ENCODE assay signal across 31 cellular contexts in the genomic region with DNA sequence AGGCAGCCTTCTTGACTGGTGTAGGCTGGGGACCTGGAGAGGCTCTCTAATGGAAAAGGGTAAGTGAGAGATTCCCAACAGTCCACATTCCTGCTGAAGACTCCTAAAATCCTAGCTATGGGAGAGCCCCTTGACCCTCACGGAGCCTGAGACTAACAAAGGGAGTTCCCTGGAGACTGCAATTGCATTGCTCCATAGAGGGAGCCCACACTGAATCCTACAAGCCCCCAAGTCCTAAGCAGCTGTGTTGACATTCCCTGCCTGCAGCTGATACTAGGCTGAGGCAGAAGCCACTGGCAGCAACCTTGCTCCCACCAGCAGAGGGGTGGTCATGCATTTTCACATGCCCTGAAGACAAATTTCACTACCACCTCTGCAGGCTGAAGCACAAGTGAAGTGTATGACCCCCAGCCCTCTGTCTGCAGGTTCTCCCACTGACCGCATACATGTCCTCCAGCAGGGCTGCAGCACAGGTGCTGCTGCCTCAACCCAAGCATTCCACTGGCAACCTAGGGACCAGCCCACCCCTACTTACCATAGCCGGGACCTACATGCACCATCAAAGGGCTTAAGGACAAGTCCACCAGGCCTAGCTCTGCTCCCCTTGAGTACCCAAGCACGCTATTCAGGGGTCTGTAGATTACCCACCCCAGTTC.
"Had no signal": no experiment of that assay in that cellular context is flagged by ENCODE, and none has a peak within 500 bp of the region (broad histone marks: within the 10 kb centered on the region; RNA-seq: fewer than 3 reads in every experiment).

No MANE protein-coding gene starts in this region.

- H3K4me1 ChIP-seq: adrenal gland, Peyer's patch had no signal

- H3K27me3 ChIP-seq: adrenal gland, brain microvascular endothelial cell, MG63, Peyer's patch, SJSA1 had no signal

- H3K36me3 ChIP-seq: adrenal gland, brain microvascular endothelial cell, MG63, Peyer's patch, WERI-Rb-1 had no signal

- H3K4me3 ChIP-seq: adrenal gland, MG63, Peyer's patch, SJSA1 had no signal

- DNase-seq: activated CD4-positive, alpha-beta T cell treated with anti-CD3 and anti-CD28 coated beads, Interleukin-2, amount 10 ng/mL, durations not matched to agents 24 days and 14 days; activated CD4-positive, alpha-beta T cell treated with anti-CD3 and anti-CD28 coated beads, Interleukin-2, amount 50 U/mL, for 4 hours; activated CD8-positive, alpha-beta T cell treated with anti-CD3 and anti-CD28 coated beads, Interleukin-2, amount 10 ng/mL, durations not matched to agents 7 days and 5 days; activated gamma-delta T cell treated with Interleukin-2 at 50 U/mL for 16 hours; activated naive CD4-positive, alpha-beta T cell treated with anti-CD3 and anti-CD28 coated beads for 36 hours; activated T-cell treated with anti-CD3 and anti-CD28 coated beads, Interleukin-2, amount 50 U/mL, for 24 hours; adrenal gland; brain microvascular endothelial cell; central memory CD4-positive, alpha-beta T cell; Kasumi-1; MG63; NCI-H1048; NCI-H1105 treated with DMSO at 0.1 percent for 48 hours; NCI-H1436; NCI-H1694; NCI-H1930; NCI-H345; NCI-H524 treated with DMSO at 0.1 percent for 48 hours; NK-92 treated with Interleukin-12 subunit alpha and Interleukin-12 subunit beta, amount 100 ng/mL, for 24 hours; PC-3; Peyer's patch; RPMI8226; SHP77 treated with DMSO at 0.1 percent for 48 hours; SK-N-SH; T-helper 1 cell; T-helper 2 cell; T-helper 9 cell; WERI-Rb-1 had no signal

- H3K4me3 Mint-ChIP-seq: activated CD4-positive, alpha-beta T cell treated with anti-CD3 and anti-CD28 coated beads, Interleukin-2, amount 10 ng/mL, durations not matched to agents 24 days and 14 days; activated CD8-positive, alpha-beta T cell treated with anti-CD3 and anti-CD28 coated beads, Interleukin-2, amount 10 ng/mL, durations not matched to agents 7 days and 5 days; activated naive CD4-positive, alpha-beta T cell treated with anti-CD3 and anti-CD28 coated beads for 36 hours; activated T-cell treated with anti-CD3 and anti-CD28 coated beads, Interleukin-2, amount 50 U/mL, for 24 hours; activated T-helper 1 cell treated with anti-CD3 and anti-CD28 coated beads, Interleukin-12 subunit alpha, Interleukin-12 subunit beta, Interleukin-2, Interleukin-4 antibody, amounts not matched to agents 30 ng/mL and 10 ng/mL and 1 ng/mL, durations not matched to agents 14 hours and 24 hours and 36 hours had no signal

- H3K4me1 Mint-ChIP-seq: activated CD4-positive, alpha-beta T cell treated with anti-CD3 and anti-CD28 coated beads, Interleukin-2, amount 10 ng/mL, durations not matched to agents 24 days and 14 days had no signal

- H3K4me2 ChIP-seq: SK-N-SH had no signal

- H3K27me3 Mint-ChIP-seq: activated CD4-positive, alpha-beta T cell treated with anti-CD3 and anti-CD28 coated beads, Interleukin-2, amount 10 ng/mL, durations not matched to agents 24 days and 14 days; activated T-cell treated with anti-CD3 and anti-CD28 coated beads, Interleukin-2, amount 50 U/mL, for 24 hours had no signal

- H3K9me3 ChIP-seq: adrenal gland, MG63, Peyer's patch, SJSA1, SK-N-SH had no signal

- H3K27ac Mint-ChIP-seq: activated CD4-positive, alpha-beta T cell treated with anti-CD3 and anti-CD28 coated beads, Interleukin-2, amount 10 ng/mL, durations not matched to agents 24 days and 14 days; activated CD8-positive, alpha-beta T cell treated with anti-CD3 and anti-CD28 coated beads, Interleukin-2, amount 10 ng/mL, durations not matched to agents 7 days and 5 days; activated naive CD4-positive, alpha-beta T cell treated with anti-CD3 and anti-CD28 coated beads for 36 hours; activated naive CD4-positive, alpha-beta T cell treated with anti-CD3 and anti-CD28 coated beads, Interleukin-2, amount 50 U/mL, for 72 hours; activated T-cell treated with anti-CD3 and anti-CD28 coated beads, Interleukin-2, amount 50 U/mL, for 24 hours; activated T-helper 1 cell treated with anti-CD3 and anti-CD28 coated beads, Interleukin-12 subunit alpha, Interleukin-12 subunit beta, Interleukin-2, Interleukin-4 antibody, amounts not matched to agents 30 ng/mL and 10 ng/mL and 1 ng/mL, durations not matched to agents 14 hours and 24 hours and 36 hours had no signal

- H3K27ac ChIP-seq: adrenal gland, brain microvascular endothelial cell, Peyer's patch, SJSA1, WERI-Rb-1 had no signal

- H3K9ac ChIP-seq: SK-N-SH had no signal
